31 cellular contexts compared by ENCODE assay signal in genomic region chr2:80971-81736, GRCh38. TPM values are rescaled to one million over a fixed set of nuclear protein-coding genes. Genes with fewer than 3 reads are reported as not detected.
"Had no signal": no experiment of that assay in that cellular context is flagged by ENCODE, and none has a peak within 500 bp of the region (broad histone marks: within the 10 kb centered on the region; RNA-seq: fewer than 3 reads in every experiment).

No MANE protein-coding gene starts in this region.

- ATAC-seq: activated CD8-positive, alpha-beta memory T cell treated with anti-CD3 and anti-CD28 coated beads, Interleukin-2, amount 10 ng/mL, durations not matched to agents 7 days and 5 days; activated CD8-positive, alpha-beta T cell treated with anti-CD3 and anti-CD28 coated beads, Interleukin-2, amount 10 ng/mL, durations not matched to agents 7 days and 5 days; effector memory CD8-positive, alpha-beta T cell; foreskin keratinocyte; heart right ventricle; left cardiac atrium; stimulated activated naive CD8-positive, alpha-beta T cell treated with anti-CD3 and anti-CD28 coated beads, Interleukin-15, Interleukin-2, amounts not matched to agents 100 U/mL and 50 U/mL, for 24 hours had no signal

- H3K4me3 Mint-ChIP-seq: activated B cell treated with CpG ODN at 0.5 μM for 24 hours; activated CD8-positive, alpha-beta memory T cell treated with anti-CD3 and anti-CD28 coated beads, Interleukin-2, amount 10 ng/mL, durations not matched to agents 7 days and 5 days; activated CD8-positive, alpha-beta T cell treated with anti-CD3 and anti-CD28 coated beads, Interleukin-2, amount 10 ng/mL, durations not matched to agents 7 days and 5 days; activated naive CD4-positive, alpha-beta T cell treated with anti-CD3 and anti-CD28 coated beads for 36 hours; activated naive CD8-positive, alpha-beta T cell treated with anti-CD3 and anti-CD28 coated beads for 36 hours; brain; effector memory CD8-positive, alpha-beta T cell; mesothelial cell of epicardium; naive B cell; nephron progenitor cell; T-helper 2 cell treated with Interferon-gamma antibody and Interleukin-4, amounts not matched to agents 5 μg/mL and 100 μg/mL, for 36 hours had no signal

- H3K27ac Mint-ChIP-seq: activated B cell treated with CpG ODN at 0.5 μM for 24 hours; activated CD8-positive, alpha-beta memory T cell treated with anti-CD3 and anti-CD28 coated beads, Interleukin-2, amount 10 ng/mL, durations not matched to agents 7 days and 5 days; activated CD8-positive, alpha-beta T cell treated with anti-CD3 and anti-CD28 coated beads, Interleukin-2, amount 10 ng/mL, durations not matched to agents 7 days and 5 days; activated naive CD4-positive, alpha-beta T cell treated with anti-CD3 and anti-CD28 coated beads for 36 hours; activated naive CD8-positive, alpha-beta T cell treated with anti-CD3 and anti-CD28 coated beads for 36 hours; brain; effector memory CD8-positive, alpha-beta T cell; mesothelial cell of epicardium; naive B cell; nephron progenitor cell; progenitor cell of endocrine pancreas; T-helper 2 cell treated with Interferon-gamma antibody and Interleukin-4, amounts not matched to agents 5 μg/mL and 100 μg/mL, for 36 hours had no signal

- FAIRE-seq: endothelial cell of umbilical vein, urothelium cell line had no signal

- H3K27me3 ChIP-seq: adrenal gland, neutrophil, testis, transverse colon had no signal

- H3K9me3 Mint-ChIP-seq: activated B cell treated with CpG ODN at 0.5 μM for 24 hours; activated naive CD4-positive, alpha-beta T cell treated with anti-CD3 and anti-CD28 coated beads for 36 hours; effector memory CD8-positive, alpha-beta T cell; mesothelial cell of epicardium; nephron progenitor cell; T-helper 2 cell treated with Interferon-gamma antibody and Interleukin-4, amounts not matched to agents 5 μg/mL and 100 μg/mL, for 36 hours had no signal

- H3K4me1 Mint-ChIP-seq: activated B cell treated with CpG ODN at 0.5 μM for 24 hours; activated CD8-positive, alpha-beta memory T cell treated with anti-CD3 and anti-CD28 coated beads, Interleukin-2, amount 10 ng/mL, durations not matched to agents 7 days and 5 days; activated naive CD8-positive, alpha-beta T cell treated with anti-CD3 and anti-CD28 coated beads for 36 hours; mesothelial cell of epicardium; naive B cell; nephron progenitor cell had no signal

- H3K4me1 ChIP-seq: esophagus muscularis mucosa, foreskin keratinocyte, heart right ventricle, transverse colon had no signal

- H3K27ac ChIP-seq: adrenal gland, esophagus muscularis mucosa, foreskin keratinocyte, heart right ventricle, neutrophil, testis, transverse colon had no signal

- H3K9me3 ChIP-seq: adrenal gland, esophagus muscularis mucosa, heart right ventricle, neutrophil, testis, transverse colon had no signal

- H3K36me3 Mint-ChIP-seq: activated CD8-positive, alpha-beta memory T cell treated with anti-CD3 and anti-CD28 coated beads, Interleukin-2, amount 10 ng/mL, durations not matched to agents 7 days and 5 days; activated naive CD8-positive, alpha-beta T cell treated with anti-CD3 and anti-CD28 coated beads for 36 hours; brain; mesothelial cell of epicardium; naive B cell had no signal

- H3K36me3 ChIP-seq: adrenal gland, esophagus muscularis mucosa, heart right ventricle, neutrophil, transverse colon had no signal

- H3K4me3 ChIP-seq: adrenal gland, esophagus muscularis mucosa, heart right ventricle, testis, transverse colon had no signal

- DNase-seq: activated B cell treated with CpG ODN at 0.5 μM for 24 hours; activated CD4-positive, alpha-beta T cell treated with anti-CD3 and anti-CD28 coated beads, Interleukin-2, amount 50 U/mL, for 1 hour; activated CD8-positive, alpha-beta memory T cell treated with anti-CD3 and anti-CD28 coated beads, Interleukin-2, amount 10 ng/mL, durations not matched to agents 7 days and 5 days; activated CD8-positive, alpha-beta T cell treated with anti-CD3 and anti-CD28 coated beads, Interleukin-2, amount 10 ng/mL, durations not matched to agents 7 days and 5 days; activated effector memory CD4-positive, alpha-beta T cell treated with anti-CD3 and anti-CD28 coated beads, Interleukin-2, amount 50 U/mL, for 16 hours; activated naive CD4-positive, alpha-beta T cell treated with anti-CD3 and anti-CD28 coated beads for 36 hours; activated naive CD8-positive, alpha-beta T cell treated with anti-CD3 and anti-CD28 coated beads for 36 hours; activated T-cell treated with anti-CD3 and anti-CD28 coated beads, Interleukin-2, amount 50 U/mL, for 48 hours; adrenal gland; aorta; cortex of kidney; effector memory CD8-positive, alpha-beta T cell; foreskin keratinocyte; heart right ventricle; left cardiac atrium; naive B cell; nephron progenitor cell; retina; stimulated activated naive CD8-positive, alpha-beta T cell treated with anti-CD3 and anti-CD28 coated beads, Interleukin-15, Interleukin-2, amounts not matched to agents 100 U/mL and 50 U/mL, for 24 hours; T-helper 1 cell; testis; transverse colon had no signal

RNA-seq across cellular contexts. Expression of gene FAM110C, which starts 34.8 kb away (rescaled TPM):
- total RNA-seq: endothelial cell of umbilical vein, osteocyte had no signal
- polyA plus RNA-seq: endothelial cell of umbilical vein had no signal
